In genomic region chr10:104492349-104492940, GRCh38 we compare ENCODE assay signal across 1 cellular context.
TF ChIP-seq lines count a peak whose summit lies in the region.

No MANE protein-coding gene starts in this region.

TF ChIP-seq in WTC11, 78 proteins besides CTCF, POLR2A, EP300 and RAD21 (continued from another document):
- TF ChIP-seq E2F5 (CRISPR knock-in tag; IDR thresholded peaks at IDR 0.05): no peak
TF ChIP-seq in WTC11: peak in this region for 1.
